14 cellular contexts compared by ENCODE assay signal in genomic region chr11:73326929-73327811, GRCh38. TPM values are rescaled to one million over a fixed set of nuclear protein-coding genes. Genes with fewer than 3 reads are reported as not detected.
DNase-seq lines count a peak whose midpoint lies in the region; ATAC-seq and TF ChIP-seq lines count a peak whose summit lies in the region.
"Had no signal": no experiment of that assay in that cellular context is flagged by ENCODE, and none has a peak within 500 bp of the region (broad histone marks: within the 10 kb centered on the region; RNA-seq: fewer than 3 reads in every experiment).

No MANE protein-coding gene starts in this region.

- no peak overlapping the region for H3K4me3 ChIP-seq in coronary artery
- H3K4me3 ChIP-seq in neuronal stem cell (ENCODE audit: low read length in 2 of 2): no peak overlapping the region
- H3K4me3 ChIP-seq: suprapubic skin had no signal

- H3K4me2 ChIP-seq in neuronal stem cell (ENCODE audit: insufficient read depth, low read length, poor library complexity, severe bottlenecking): no peak overlapping the region

- no peak overlapping the region for H3K14ac ChIP-seq in neuronal stem cell (ENCODE audit: low read length)

- H3K9me3 ChIP-seq in neuronal stem cell (replicated peaks in 1 of 2; ENCODE audit: control insufficient read depth in 2 of 2, insufficient read depth in 1 of 2, low read depth in 1 of 2, low read length in 2 of 2): no peaks in the 10 kb centered on the region
- H3K9me3 ChIP-seq: suprapubic skin had no signal

- H2BK15ac ChIP-seq in neuronal stem cell (ENCODE audit: low read length): no peak overlapping the region

- no peak overlapping the region for H2BK12ac ChIP-seq in neuronal stem cell (ENCODE audit: low read length)

- H2BK120ac ChIP-seq in neuronal stem cell (ENCODE audit: low read depth, low read length): no peak overlapping the region

- no peaks in the 10 kb centered on the region for H3K27me3 ChIP-seq in neuronal stem cell (ENCODE audit: control insufficient read depth in 3 of 3, insufficient read depth in 3 of 3, low read depth in 1 of 3, low read length in 3 of 3)
- H3K27me3 ChIP-seq: foreskin keratinocyte, suprapubic skin had no signal

- H3K18ac ChIP-seq in neuronal stem cell (ENCODE audit: low read length): peak overlapping the region; percentile 61

- DNase-seq in Daoy (ENCODE audit: low read depth): peak; percentile 79
- DNase-seq in coronary artery (ENCODE audit: low spot score): no peak
- DNase-seq in neuronal stem cell (ENCODE audit: low spot score): no peak
- no peak for DNase-seq in AG20443 (ENCODE audit: low spot score)
- no peak for DNase-seq in ureter (ENCODE audit: low spot score)
- no peak for DNase-seq in amygdala (lab: John Stamatoyannopoulos, UW)
- no peak for DNase-seq in COLO829 (ENCODE audit: low spot score)
- DNase-seq: activated T-cell treated with anti-CD3 and anti-CD28 coated beads, Interleukin-2, amount 50 U/mL, for 1 hour had no signal

- H3K4ac ChIP-seq in neuronal stem cell (ENCODE audit: low read length): no peak overlapping the region

- peaks cover 15% of the 10 kb centered on the region for H3K79me1 ChIP-seq in neuronal stem cell (ENCODE audit: low read depth, low read length)

- no peak overlapping the region for H3K23ac ChIP-seq in neuronal stem cell (ENCODE audit: low read depth, low read length, poor library complexity)

- no CpG with 5 or more reads among the region's 10 CpGs for WGBS in neuronal stem cell (ENCODE audit: extremely low coverage in 2 of 2, insufficient read length in 2 of 2, insufficient replicate concordance in 1 of 2), 2 donors

- H3K36me3 ChIP-seq in neuronal stem cell (replicated peaks in 1 of 2; ENCODE audit: control insufficient read depth in 2 of 2, insufficient read depth in 2 of 2, low read length in 2 of 2): peaks cover 1 to 30% of the 10 kb centered on the region in 2 donors
- H3K36me3 ChIP-seq: suprapubic skin had no signal

- H2BK5ac ChIP-seq in neuronal stem cell (ENCODE audit: low read length): no peak overlapping the region

- H3K4me1 ChIP-seq in neuronal stem cell (ENCODE audit: control insufficient read depth in 2 of 2, insufficient read depth in 1 of 2, low read depth in 1 of 2, low read length in 2 of 2): peaks cover 63 to 65% of the 10 kb centered on the region in 2 donors
- H3K4me1 ChIP-seq: foreskin keratinocyte had no signal

- H3K27ac ChIP-seq in coronary artery: peak overlapping the region; percentile 81 to 99
- peak overlapping the region; percentile 39 for H3K27ac ChIP-seq in neuronal stem cell (replicated peaks; ENCODE audit: low read length)
- H3K27ac ChIP-seq: foreskin keratinocyte, suprapubic skin had no signal

- peak; percentile 41 for ATAC-seq in HG02798 (IDR thresholded peaks at IDR 0.05; ENCODE audit: poor library complexity, unreplicated experiment)
- ATAC-seq: foreskin keratinocyte, Panc1 had no signal

- H2AK5ac ChIP-seq in neuronal stem cell (ENCODE audit: low read depth, low read length): no peak overlapping the region

- TF ChIP-seq CTCF in coronary artery (IDR thresholded peaks at IDR 0.05): no peak

- H2AFZ ChIP-seq in neuronal stem cell (ENCODE audit: low read length): no peak overlapping the region

- H3K9ac ChIP-seq in neuronal stem cell (ENCODE audit: low read depth, low read length, poor library complexity): no peak overlapping the region

- no peak overlapping the region for H4K91ac ChIP-seq in neuronal stem cell (ENCODE audit: low read depth, low read length, poor library complexity)

- no peak overlapping the region for H4K8ac ChIP-seq in neuronal stem cell (ENCODE audit: low read depth, low read length)

RNA-seq across cellular contexts. Expression of gene ARHGEF17, which starts 19.1 kb away (rescaled TPM):
- 4.7 and 6.0 TPM in 2 replicates for total RNA-seq in Daoy (2014; rRNA removed; shearing (Covaris generic))
- polyA plus RNA-seq in neuronal stem cell (2013, experiment 1 of 2): 40.1 TPM
- 38.9 TPM for polyA plus RNA-seq in neuronal stem cell (2013, experiment 2 of 2)
- total RNA-seq in ureter: 71.5 TPM
- polyA plus RNA-seq: IgD-negative memory B cell had no signal

RNA-seq across cellular contexts. Expression of gene RELT, which starts 49.0 kb away (rescaled TPM):
- total RNA-seq in Daoy (2014; rRNA removed; shearing (Covaris generic)): 10.3 and 11.2 TPM in 2 replicates
- 6.6 TPM for polyA plus RNA-seq in neuronal stem cell (2013, experiment 1 of 2)
- polyA plus RNA-seq in neuronal stem cell (2013, experiment 2 of 2): 6.9 TPM
- 3.6 TPM for total RNA-seq in ureter

RNA-seq across cellular contexts. Expression of gene P2RY6, which starts 55.0 kb away (rescaled TPM):
- 0.80 TPM in 1 of 2 replicates, not detected in the other for total RNA-seq in Daoy (2014; rRNA removed; shearing (Covaris generic))
- 0.14 TPM for polyA plus RNA-seq in neuronal stem cell (2013, experiment 1 of 2)
- polyA plus RNA-seq in neuronal stem cell (2013, experiment 2 of 2): 0.17 TPM
- 2.2 TPM for total RNA-seq in ureter
- total RNA-seq: foreskin keratinocyte, H1 had no signal
- polyA plus RNA-seq: foreskin keratinocyte, IgD-negative memory B cell had no signal

Comparison
In these comparisons a context has a peak if more than half of its experiments do, and no peak if none do; other contexts are left out.
1. RNA of gene ARHGEF17, which starts 19.1 kb away (total RNA-seq): 71.5 TPM in ureter (single experiment); 4.7 to 6.0 TPM in Daoy; every median in the first group is over 10 times any median in the second.